In genomic region chr1:87370519-87370918, GRCh38 we compare ENCODE assay signal across 19 cellular contexts. TPM values are rescaled to one million over a fixed set of nuclear protein-coding genes. Genes with fewer than 3 reads are reported as not detected.
DNase-seq lines count a peak whose midpoint lies in the region; ATAC-seq and TF ChIP-seq lines count a peak whose summit lies in the region.
"Had no signal": no experiment of that assay in that cellular context is flagged by ENCODE, and none has a peak within 500 bp of the region (broad histone marks: within the 10 kb centered on the region; RNA-seq: fewer than 3 reads in every experiment).

No MANE protein-coding gene starts in this region.

- no peak overlapping the region for H3K4me3 ChIP-seq in A673 (ENCODE audit: low read depth, low read length, poor library complexity, severe bottlenecking)
- H3K4me3 ChIP-seq: GM12878, GM23248, Peyer's patch had no signal

- H3K4me1 Mint-ChIP-seq in WTC11 (peaks cover 32% of the 10 kb centered on the region), mesothelial cell of epicardium (peaks cover 38% of the 10 kb centered on the region)

- peaks cover 13% of the 10 kb centered on the region for H3K4me1 ChIP-seq in A673 (ENCODE audit: insufficient read depth, low read length, poor library complexity, severe bottlenecking)
- H3K4me1 ChIP-seq: Peyer's patch had no signal

- no peaks in the 10 kb centered on the region for H3K36me3 ChIP-seq in A673 (ENCODE audit: insufficient read depth, low read length, poor library complexity, severe bottlenecking)
- H3K36me3 ChIP-seq: Peyer's patch had no signal

- intact Hi-C loops in A673 (cut with micrococcal nuclease; ENCODE audit: unreplicated experiment): no loop called here

- H3K9me3 Mint-ChIP-seq in WTC11 (peaks cover 20% of the 10 kb centered on the region), mesothelial cell of epicardium (peaks cover 10% of the 10 kb centered on the region)

- H3K4me3 Mint-ChIP-seq in WTC11 (no peak overlapping the region), mesothelial cell of epicardium (no peak overlapping the region)

- ATAC-seq in WTC11: peak; percentile 26
- ATAC-seq: GM12878 had no signal

- H3K27me3 ChIP-seq in A673 (replicated peaks; ENCODE audit: insufficient read depth, low read depth, low read length, poor library complexity): no peaks in the 10 kb centered on the region
- H3K27me3 ChIP-seq: Peyer's patch had no signal

- no peaks in the 10 kb centered on the region for H3K9me3 ChIP-seq in A673 (ENCODE audit: low read depth, low read length, poor library complexity, severe bottlenecking)
- H3K9me3 ChIP-seq: Peyer's patch had no signal

- POLR2A ChIA-PET in A673 (lab: Charles Lee; ENCODE audit: low non-redundant PET) (interaction anchor here (0.6 kb wide), 3 partner anchors 34 to 375 kb away, joined by 3 read pairs; no protein-coding TSS in a partner anchor), WTC11 (lab: Charles Lee) (no interaction called here)

- H3K36me3 Mint-ChIP-seq in WTC11 (peaks cover 16% of the 10 kb centered on the region), mesothelial cell of epicardium (peaks cover 9% of the 10 kb centered on the region)

- H3K27me3 Mint-ChIP-seq in WTC11 (ENCODE audit: low read depth) (no peaks in the 10 kb centered on the region), mesothelial cell of epicardium (ENCODE audit: low read depth) (no peaks in the 10 kb centered on the region)

- CTCF ChIA-PET in A673 (lab: Charles Lee): no interaction called here
- CTCF ChIA-PET in WTC11 (lab: Charles Lee): interaction anchor here (1.2 kb wide), 1 partner anchor 54 kb away, joined by 3 read pairs; no protein-coding TSS in a partner anchor

- no peak overlapping the region for H3K27ac Mint-ChIP-seq in WTC11
- peak overlapping the region; percentile 81 for H3K27ac Mint-ChIP-seq in mesothelial cell of epicardium

- peak; percentile 84 for DNase-seq in A673 (ENCODE audit: low spot score)
- peak; percentile 17 for DNase-seq in DMS53 treated with DMSO at 0.1 percent for 48 hours (lab: John Stamatoyannopoulos, UW; ENCODE audit: unreplicated experiment)
- DNase-seq in WTC11 (ENCODE audit: low spot score): no peak
- no peak for DNase-seq in mesothelial cell of epicardium (ENCODE audit: low spot score in 2 of 2, unreplicated experiment in 2 of 2)
- no peak for DNase-seq in stimulated activated CD4-positive, alpha-beta T cell treated with anti-CD3 and anti-CD28 coated beads, Interleukin-4, amount 100 ng/mL, for 4 hours
- no peak for DNase-seq in AG20443 (ENCODE audit: low spot score)
- DNase-seq in iPS-NIHi7 (ENCODE audit: extremely low spot score): no peak
- DNase-seq: ACHN, DND-41, GDM1, GM23248, KBM-7, MV-4-11, NCI-H1417 treated with DMSO at 0.1 percent for 48 hours, NCI-H2029, NCI-H510A, Peyer's patch, SIG-M5 had no signal

- BruUV-seq in A673 (replicated peaks; lab: Mats Ljungman, UMichigan): no TSS peak

- no peak overlapping the region for H3K27ac ChIP-seq in A673 (ENCODE audit: low read depth, low read length, poor library complexity, severe bottlenecking)
- H3K27ac ChIP-seq: GM23248, Peyer's patch had no signal

- TF ChIP-seq CTCF in A673 (conservative IDR thresholded peaks at IDR 0.05; ENCODE audit: low read depth, low read length) (no peak), WTC11 (IDR thresholded peaks at IDR 0.05) (no peak), mesothelial cell of epicardium (IDR thresholded peaks at IDR 0.05; ENCODE audit: unreplicated experiment) (no peak)

TF ChIP-seq in WTC11, 78 proteins besides CTCF, POLR2A, EP300 and RAD21:
- TF ChIP-seq NFYB (CRISPR knock-in tag; conservative IDR thresholded peaks at IDR 0.05; ENCODE audit: low read depth) (no peak), PRDM15 (CRISPR knock-in tag; IDR thresholded peaks at IDR 0.05) (no peak), FOXJ3 (CRISPR knock-in tag; IDR thresholded peaks at IDR 0.05; ENCODE audit: borderline replicate concordance) (no peak), TP53 (CRISPR knock-in tag; IDR thresholded peaks at IDR 0.05) (no peak), ZSCAN18 (CRISPR knock-in tag; IDR thresholded peaks at IDR 0.05) (no peak), ZNF416 (CRISPR knock-in tag; IDR thresholded peaks at IDR 0.05) (no peak)
- TF ChIP-seq, protein P1, sequence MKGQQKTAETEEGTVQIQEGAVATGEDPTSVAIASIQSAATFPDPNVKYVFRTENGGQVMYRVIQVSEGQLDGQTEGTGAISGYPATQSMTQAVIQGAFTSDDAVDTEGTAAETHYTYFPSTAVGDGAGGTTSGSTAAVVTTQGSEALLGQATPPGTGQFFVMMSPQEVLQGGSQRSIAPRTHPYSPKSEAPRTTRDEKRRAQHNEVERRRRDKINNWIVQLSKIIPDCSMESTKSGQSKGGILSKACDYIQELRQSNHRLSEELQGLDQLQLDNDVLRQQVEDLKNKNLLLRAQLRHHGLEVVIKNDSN (CRISPR knock-in tag; IDR thresholded peaks at IDR 0.05): no peak

RNA-seq across cellular contexts. Expression of gene LMO4, which starts 41.8 kb away (rescaled TPM):
- total RNA-seq in A673 (2021) (32.2 and 35.3 TPM in 2 replicates), WTC11 (2021) (72.5 to 88.9 TPM (median 73.7 TPM) in 3 replicates), mesothelial cell of epicardium (86.5 to 96.9 TPM (median 93.0 TPM) in 3 replicates)

Comparison
In these comparisons a context has a peak if more than half of its experiments do, and no peak if none do; other contexts are left out.
1. DNase-seq: peak in A673 (single experiment) and DMS53 treated with DMSO at 0.1 percent for 48 hours (single experiment); none in WTC11 (single experiment), mesothelial cell of epicardium (0 of 2), stimulated activated CD4-positive, alpha-beta T cell treated with anti-CD3 and anti-CD28 coated beads, Interleukin-4, amount 100 ng/mL, for 4 hours (0 of 2), AG20443 (single experiment) and iPS-NIHi7 (single experiment).